In the genomic region with DNA sequence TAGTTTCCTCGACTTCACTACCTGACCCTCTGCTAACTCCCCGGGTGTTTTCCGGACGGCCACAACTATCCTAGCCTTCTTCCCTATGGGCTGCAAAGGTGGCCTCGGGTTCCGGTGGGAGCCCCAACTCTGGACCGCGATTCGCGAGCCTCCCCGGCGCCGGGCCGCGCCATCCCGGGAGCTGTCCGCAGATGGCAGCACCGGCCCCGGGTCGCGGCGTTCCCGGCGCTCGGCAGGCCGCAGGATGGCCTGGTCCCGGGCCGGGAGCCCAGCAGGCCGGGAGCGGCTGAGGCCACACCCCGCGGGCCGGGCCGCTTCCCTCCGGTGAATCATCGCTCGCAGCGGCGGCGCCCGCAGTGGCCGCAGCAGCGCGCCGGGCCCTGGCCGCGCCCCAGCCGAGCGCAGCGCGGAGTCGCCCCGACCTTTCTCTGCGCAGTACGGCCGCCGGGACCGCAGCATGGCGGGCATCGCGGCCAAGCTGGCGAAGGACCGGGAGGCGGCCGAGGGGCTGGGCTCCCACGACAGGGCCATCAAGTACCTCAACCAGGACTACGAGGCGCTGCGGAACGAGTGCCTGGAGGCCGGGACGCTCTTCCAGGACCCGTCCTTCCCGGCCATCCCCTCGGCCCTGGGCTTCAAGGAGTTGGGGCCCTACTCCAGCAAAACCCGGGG, we compare ENCODE assay signal across 8 cellular contexts. TPM values are rescaled to one million over a fixed set of nuclear protein-coding genes. Genes with fewer than 3 reads are reported as not detected.
DNase-seq lines count a peak whose midpoint lies in the region; ATAC-seq and TF ChIP-seq lines count a peak whose summit lies in the region.

A gene (plus strand): TSS at position 356 of the 672 bp plus-strand sequence. CDS start 102 bp downstream, at position 458.

- intact Hi-C loops in colonic mucosa (cut with DNase I): no loop called here
- intact Hi-C loops in spleen (cut with DNase I; ENCODE audit: low total_unique reads): loop anchor here (5.0 to 10.0 kb wide), 2 partner anchors 35 to 132 kb away; a partner anchor contains a TSS

- ATAC-seq in HG02571 (IDR thresholded peaks at IDR 0.05; ENCODE audit: unreplicated experiment): peak; percentile 55

- TF ChIP-seq POLR2A in spleen (IDR thresholded peaks at IDR 0.05): peak in 1 of 3 donors; percentile 30

- peak; percentile 48 for TF ChIP-seq CTCF in colonic mucosa (IDR thresholded peaks at IDR 0.05)
- TF ChIP-seq CTCF in kidney epithelial cell (IDR thresholded peaks at IDR 0.05; ENCODE audit: insufficient read depth, low read length, poor library complexity, severe bottlenecking): peak; percentile 44
- TF ChIP-seq CTCF in spleen (IDR thresholded peaks at IDR 0.05 in 8 of 11, conservative IDR thresholded peaks at IDR 0.05 in 3 of 11): peak; percentile 32 to 83 (median 73)

- DNase-seq in NCI-H2081 (lab: John Stamatoyannopoulos, UW) (peak; percentile 76 to 77), NCI-H2081 treated with DMSO at 0.1 percent for 48 hours (lab: John Stamatoyannopoulos, UW) (no peak), NCI-H1092 treated with DMSO at 0.1 percent for 48 hours (lab: John Stamatoyannopoulos, UW) (peak; percentile 46), colonic mucosa (peak; percentile 80), kidney epithelial cell (ENCODE audit: low read depth) (no peak), spleen (peak; percentile 93)
- DNase-seq in activated CD4-positive, CD25-positive, alpha-beta regulatory T cell treated with anti-CD3 and anti-CD28 coated beads, Interleukin-2, amount 50 U/mL, for 16 hours (ENCODE audit: low read depth, low spot score): peak; percentile 16

- 0 to 1% (median 0%) methylated on average over 22 to 76 of the region's 76 CpGs for WGBS in spleen, 5 donors

- H3K4me1 ChIP-seq in colonic mucosa (peaks cover 20% of the 10 kb centered on the region), spleen (peaks cover 45 to 79% (median 61%) of the 10 kb centered on the region in 6 donors)

- H3K27me3 ChIP-seq in colonic mucosa (no peaks in the 10 kb centered on the region), kidney epithelial cell (ENCODE audit: control insufficient read depth, insufficient read depth, low read length) (no peaks in the 10 kb centered on the region), spleen (replicated peaks in 1 of 7) (no peaks in the 10 kb centered on the region)

- H3K27ac ChIP-seq in colonic mucosa (peak within 1 kb of the TSS; percentile 92), spleen (peak within 1 kb of the TSS; percentile 79 to 97 (median 91))

- H3K9me3 ChIP-seq in colonic mucosa (no peaks in the 10 kb centered on the region), spleen (no peaks in the 10 kb centered on the region)

- H3K36me3 ChIP-seq in colonic mucosa (no peaks in the 10 kb centered on the region), kidney epithelial cell (ENCODE audit: control insufficient read depth, insufficient read depth, low read length) (peaks cover 1% of the 10 kb centered on the region), spleen (peaks cover 0 to 3% (median 0%) of the 10 kb centered on the region in 6 donors)

- H3K9ac ChIP-seq in colonic mucosa (ENCODE audit: low read depth in 2 of 2, low read length in 2 of 2): peak within 1 kb of the TSS; percentile 98 to 99

- peak within 1 kb of the TSS; percentile 70 for H3K4me3 ChIP-seq in colonic mucosa
- H3K4me3 ChIP-seq in kidney epithelial cell (ENCODE audit: low read depth, low read length): peak within 1 kb of the TSS; percentile 86
- H3K4me3 ChIP-seq in spleen: peak within 1 kb of the TSS; percentile 50 to 92 (median 70)

RNA-seq across cellular contexts. Expression of the gene that starts here (rescaled TPM):
- total RNA-seq in colonic mucosa (100 to 1,000 TPM; 197 to 323 TPM), kidney epithelial cell (258 and 261 TPM in 2 replicates), spleen (100 to 1,000 TPM in 1 of 7 donors, 10 to 100 TPM in 6; 48.8 to 106 (median 88.8) TPM)
- polyA plus RNA-seq in spleen: 10 to 100 TPM; 20.5 to 50.7 (median 35.7) TPM

Comparison
In these comparisons a context has a peak if more than half of its experiments do, and no peak if none do; other contexts are left out.
1. DNase-seq: peak in NCI-H2081 (2 of 2), NCI-H1092 treated with DMSO at 0.1 percent for 48 hours (single experiment), activated CD4-positive, CD25-positive, alpha-beta regulatory T cell treated with anti-CD3 and anti-CD28 coated beads, Interleukin-2, amount 50 U/mL, for 16 hours (single experiment), colonic mucosa (single experiment) and spleen (single experiment); none in NCI-H2081 treated with DMSO at 0.1 percent for 48 hours (single experiment) and kidney epithelial cell (single experiment).
2. Peak in every context shown above with its lines, with median percentiles within 50 percentile points of each other: H3K4me3 ChIP-seq and CTCF ChIP-seq.